23 cellular contexts compared by ENCODE assay signal in the genomic region with DNA sequence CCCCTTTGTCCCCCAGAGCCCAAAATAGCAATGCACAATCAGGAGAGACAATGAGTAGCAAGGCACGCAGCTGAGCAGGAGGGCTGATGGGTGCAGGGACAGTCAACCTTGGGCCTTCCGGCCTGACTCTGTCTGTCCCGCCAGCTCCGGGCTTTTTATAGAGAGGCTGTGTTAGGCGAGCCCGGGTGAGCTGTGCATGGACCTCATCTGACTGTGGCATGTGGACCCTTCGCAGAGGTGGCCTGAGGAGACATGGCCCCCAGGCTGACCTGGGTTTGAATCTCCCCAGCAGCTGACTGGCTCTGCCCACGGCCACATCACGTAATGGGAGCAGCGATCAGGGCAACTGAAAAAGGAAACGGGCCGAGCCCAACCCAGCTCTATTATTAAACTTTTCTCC.
DNase-seq lines count a peak whose midpoint lies in the region; ATAC-seq and TF ChIP-seq lines count a peak whose summit lies in the region.
"Had no signal": no experiment of that assay in that cellular context is flagged by ENCODE, and none has a peak within 500 bp of the region (broad histone marks: within the 10 kb centered on the region; RNA-seq: fewer than 3 reads in every experiment).

No MANE protein-coding gene starts in this region.

- H3K4me1 ChIP-seq in BLaER1 (peaks cover 47% of the 10 kb centered on the region), cardiac muscle cell (ENCODE audit: low read depth) (peaks cover 84% of the 10 kb centered on the region), right atrium auricular region (peaks cover 0 to 87% of the 10 kb centered on the region in 2 donors), gastrocnemius medialis (peaks cover 63 to 66% of the 10 kb centered on the region in 2 donors), testis (peaks cover 12% of the 10 kb centered on the region)
- H3K4me1 ChIP-seq: HAP-1 had no signal

- 85 to 90% methylated on average over 11 to 12 of the region's 12 CpGs for WGBS in testis, 2 donors

- in situ Hi-C loops in gastrocnemius medialis (cut with MboI; ENCODE audit: low sequenced_read_pairs in 4 of 4) = no loop called here

- H3K4me3 ChIP-seq in BLaER1 (no peak overlapping the region), cardiac muscle cell (no peak overlapping the region), right atrium auricular region (no peak overlapping the region), gastrocnemius medialis (no peak overlapping the region), testis (no peak overlapping the region)
- H3K4me3 ChIP-seq: GM12878, HAP-1 had no signal

- H3K27ac ChIP-seq in BLaER1 (no peak overlapping the region), cardiac muscle cell (peak overlapping the region; percentile 92), right atrium auricular region (peak overlapping the region; percentile 91 to 97), gastrocnemius medialis (peak overlapping the region; percentile 90 to 97 (median 94)), testis (no peak overlapping the region)

- H3K36me3 ChIP-seq in BLaER1 = no peaks in the 10 kb centered on the region
- no peaks in the 10 kb centered on the region for H3K36me3 ChIP-seq in cardiac muscle cell
- H3K36me3 ChIP-seq in right atrium auricular region = no peaks in the 10 kb centered on the region
- H3K36me3 ChIP-seq in gastrocnemius medialis = no peaks in the 10 kb centered on the region
- H3K36me3 ChIP-seq in testis (ENCODE audit: low read depth, missing control alignments) = no peaks in the 10 kb centered on the region
- H3K36me3 ChIP-seq: HAP-1 had no signal

- intact Hi-C loops in gastrocnemius medialis (cut with DNase I; ENCODE audit: low total_unique reads) (loop anchor here (10.0 kb wide), 2 partner anchors 360 to 460 kb away; partner anchors contain the start of genes FKBP4 and TULP3), testis (cut with DNase I; ENCODE audit: low total_unique reads) (no loop called here)

- H3K9me3 ChIP-seq in BLaER1 = no peaks in the 10 kb centered on the region
- no peaks in the 10 kb centered on the region for H3K9me3 ChIP-seq in cardiac muscle cell (ENCODE audit: low read depth)
- H3K9me3 ChIP-seq in right atrium auricular region = no peaks in the 10 kb centered on the region
- no peaks in the 10 kb centered on the region for H3K9me3 ChIP-seq in gastrocnemius medialis
- no peaks in the 10 kb centered on the region for H3K9me3 ChIP-seq in testis
- H3K9me3 ChIP-seq: HAP-1 had no signal

- H4K20me1 ChIP-seq in BLaER1 = no peaks in the 10 kb centered on the region

- H3K27me3 ChIP-seq in BLaER1 (no peaks in the 10 kb centered on the region), cardiac muscle cell (no peaks in the 10 kb centered on the region), right atrium auricular region (no peaks in the 10 kb centered on the region), gastrocnemius medialis (no peaks in the 10 kb centered on the region), testis (no peaks in the 10 kb centered on the region)

- no peak overlapping the region for H3K9ac ChIP-seq in BLaER1

- H3K4me2 ChIP-seq in BLaER1 = peak overlapping the region; percentile 34; the same call in 1 of the 2 replicates

- TF ChIP-seq CTCF in cardiac muscle cell (IDR thresholded peaks at IDR 0.05; ENCODE audit: low read depth, low read length) = no peak
- no peak for TF ChIP-seq CTCF in right atrium auricular region (IDR thresholded peaks at IDR 0.05)
- no peak for TF ChIP-seq CTCF in gastrocnemius medialis (IDR thresholded peaks at IDR 0.05 in 4 of 5, conservative IDR thresholded peaks at IDR 0.05 in 1 of 5)
- no peak for TF ChIP-seq CTCF in testis (IDR thresholded peaks at IDR 0.05)

- ATAC-seq in gastrocnemius medialis (peak in 1 of 2 donors; percentile 3), HG02759 (IDR thresholded peaks at IDR 0.05; ENCODE audit: unreplicated experiment) (no peak), HG02970 (IDR thresholded peaks at IDR 0.05; ENCODE audit: low FRiP score, unreplicated experiment) (no peak)
- ATAC-seq: GM12878 had no signal

- TF ChIP-seq POLR2A in gastrocnemius medialis (IDR thresholded peaks at IDR 0.05) (peak in 1 of 2 donors; percentile 46), testis (IDR thresholded peaks at IDR 0.05) (no peak)

- DNase-seq in cardiac muscle cell (ENCODE audit: low read depth in 1 of 2, low spot score in 1 of 2) (no peak), right atrium auricular region (ENCODE audit: low spot score) (no peak), gastrocnemius medialis (peak; percentile 30 to 70), MV-4-11 (lab: John Stamatoyannopoulos, UW) (no peak), testis (no peak)
- DNase-seq: CD4-positive, alpha-beta memory T cell; COR-L47; GOT3; HFFc6; KBM-7; NCI-H1105 treated with DMSO at 0.1 percent for 48 hours; NCI-H1694; NCI-H2029 treated with DMSO at 0.1 percent for 48 hours; NCI-H446 treated with DMSO at 0.1 percent for 48 hours; NCI-H526; NCI-H82; RPMI8226; SHP77 treated with DMSO at 0.1 percent for 48 hours had no signal

Comparison
In these comparisons a context has a peak if more than half of its experiments do, and no peak if none do; other contexts are left out.
1. H3K27ac ChIP-seq: peak in cardiac muscle cell (single experiment), right atrium auricular region (2 of 2) and gastrocnemius medialis (4 of 4); none in BLaER1 (single experiment) and testis (0 of 2).
2. DNase-seq: peak in gastrocnemius medialis (2 of 2); none in cardiac muscle cell (0 of 2), right atrium auricular region (single experiment), MV-4-11 (single experiment) and testis (single experiment).